8 cellular contexts compared by ENCODE assay signal in the genomic region with DNA sequence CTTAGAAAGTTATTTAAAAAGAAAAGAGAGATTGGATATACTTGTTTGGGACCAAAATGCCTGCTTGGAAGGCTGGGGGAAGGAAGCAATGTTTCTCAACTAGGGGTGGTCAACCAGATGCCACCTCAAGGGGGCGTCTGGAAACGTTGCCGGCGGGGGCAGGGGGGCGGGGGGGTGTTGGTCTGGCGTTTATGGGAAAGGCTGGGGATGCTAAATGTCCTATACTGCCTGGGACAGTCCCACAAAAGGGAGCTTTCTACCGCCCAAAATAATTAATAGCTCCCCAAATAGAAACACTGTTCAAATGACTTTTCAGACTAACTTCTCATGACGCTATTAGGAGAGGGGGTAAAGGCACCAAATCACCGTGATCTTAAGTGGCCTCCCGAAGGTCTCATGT. TPM values are rescaled to one million over a fixed set of nuclear protein-coding genes. Genes with fewer than 3 reads are reported as not detected.
A peak's percentile ranks its signal among the peaks of the same experiment; 100 is the strongest.
DNase-seq lines count a peak whose midpoint lies in the region; ATAC-seq and TF ChIP-seq lines count a peak whose summit lies in the region.

No MANE protein-coding gene starts in this region.

- H3K4me1 Mint-ChIP-seq in MCF 10A (ENCODE audit: insufficient read depth, unreplicated experiment): peaks cover 22% of the 10 kb centered on the region

- POLR2A ChIA-PET in MCF 10A (lab: Yijun Ruan, JAX): interaction anchor here (0.8 kb wide), 1 partner anchor 18 kb away, joined by 3 read pairs; no protein-coding TSS in a partner anchor
- POLR2A ChIA-PET in Panc1 (lab: Charles Lee): interaction anchor here (0.6 kb wide), 1 partner anchor 18 kb away, joined by 3 read pairs; no protein-coding TSS in a partner anchor

- TF ChIP-seq POLR2A in breast epithelium (IDR thresholded peaks at IDR 0.05): no peak
- no peak for TF ChIP-seq POLR2A in suprapubic skin (IDR thresholded peaks at IDR 0.05)
- TF ChIP-seq POLR2A in sigmoid colon (IDR thresholded peaks at IDR 0.05): no peak

- H3K4me3 ChIP-seq in breast epithelium (peak overlapping the region in 1 of 3 donors; percentile 97), Panc1 (ENCODE audit: low read depth in 2 of 2, low read length in 2 of 2) (peak overlapping the region; percentile 32 to 95; a peak in 3 of 4 replicates), epithelial cell of proximal tubule (ENCODE audit: low read depth, low read length) (peak overlapping the region; percentile 3), suprapubic skin (peak overlapping the region; percentile 18), sigmoid colon (peak overlapping the region in 2 of 4 donors; percentile 84 to 98)

- ATAC-seq in Panc1 (no peak), GM19467 (IDR thresholded peaks at IDR 0.05; ENCODE audit: unreplicated experiment) (no peak), HG03565 (IDR thresholded peaks at IDR 0.05; ENCODE audit: unreplicated experiment) (no peak)

- H3K27ac ChIP-seq in breast epithelium (no peak overlapping the region), Panc1 (ENCODE audit: low read length) (peak overlapping the region; percentile 44; the same call in 1 of the 2 replicates), suprapubic skin (no peak overlapping the region), sigmoid colon (no peak overlapping the region)

- H3K9me3 Mint-ChIP-seq in MCF 10A (ENCODE audit: unreplicated experiment): no peaks in the 10 kb centered on the region

- in situ Hi-C loops in Panc1 (cut with HindIII; ENCODE audit: low pct_unique_long_range_greater_than_20kb, low sequenced_read_pairs): no loop called here

- TF ChIP-seq CTCF in MCF 10A (IDR thresholded peaks at IDR 0.05; ENCODE audit: unreplicated experiment) (peak; percentile 25), breast epithelium (IDR thresholded peaks at IDR 0.05) (no peak), Panc1 (IDR thresholded peaks at IDR 0.05) (peak; percentile 80; the same call in 1 of the 2 replicates), epithelial cell of proximal tubule (conservative IDR thresholded peaks at IDR 0.05; ENCODE audit: low read depth, low read length) (peak; percentile 48), suprapubic skin (IDR thresholded peaks at IDR 0.05) (peak in 1 of 2 donors; percentile 10), sigmoid colon (IDR thresholded peaks at IDR 0.05) (peak in 1 of 4 experiments; percentile 13)

- H3K27me3 ChIP-seq in breast epithelium (no peaks in the 10 kb centered on the region), Panc1 (ENCODE audit: control insufficient read depth, insufficient read depth, low read length) (no peaks in the 10 kb centered on the region), suprapubic skin (no peaks in the 10 kb centered on the region), sigmoid colon (no peaks in the 10 kb centered on the region)

- 28% methylated on average over 10 of the region's 10 CpGs for WGBS in suprapubic skin
- WGBS in sigmoid colon, 2 donors: 29% methylated on average over 10 of the region's 10 CpGs

- CTCF ChIA-PET in MCF 10A (lab: Yijun Ruan, JAX): interaction anchor here (0.6 to 1.4 kb wide), 3 partner anchors 11 to 89 kb away, joined by 3 to 4 read pairs (median 3); partner anchors contain the start of gene FANCI
- CTCF ChIA-PET in Panc1 (lab: Charles Lee): no interaction called here

- H3K36me3 Mint-ChIP-seq in MCF 10A (ENCODE audit: insufficient read depth, unreplicated experiment): peaks cover 61% of the 10 kb centered on the region

- H3K4me1 ChIP-seq in breast epithelium (peaks cover 6 to 12% of the 10 kb centered on the region in 2 donors), Panc1 (ENCODE audit: control insufficient read depth, insufficient read depth, low read length) (peaks cover 32% of the 10 kb centered on the region), suprapubic skin (peaks cover 63% of the 10 kb centered on the region), sigmoid colon (peaks cover 0 to 58% (median 49%) of the 10 kb centered on the region in 4 donors)

- H3K9me3 ChIP-seq in breast epithelium: no peaks in the 10 kb centered on the region
- no peaks in the 10 kb centered on the region for H3K9me3 ChIP-seq in Panc1 (ENCODE audit: control insufficient read depth, insufficient read depth, low read depth, low read length)
- no peaks in the 10 kb centered on the region for H3K9me3 ChIP-seq in suprapubic skin
- H3K9me3 ChIP-seq in sigmoid colon: no peaks in the 10 kb centered on the region

- peak overlapping the region; percentile 17 for H3K4me3 Mint-ChIP-seq in MCF 10A (ENCODE audit: unreplicated experiment)

- TF ChIP-seq EP300 in suprapubic skin (IDR thresholded peaks at IDR 0.05) (no peak), sigmoid colon (IDR thresholded peaks at IDR 0.05) (no peak)

- no peaks in the 10 kb centered on the region for H3K27me3 Mint-ChIP-seq in MCF 10A (ENCODE audit: insufficient read depth, unreplicated experiment)

- H3K27ac Mint-ChIP-seq in MCF 10A (ENCODE audit: low read depth, unreplicated experiment): no peak overlapping the region

- peak; percentile 23 for DNase-seq in MCF 10A (ENCODE audit: unreplicated experiment)
- no peak for DNase-seq in breast epithelium (ENCODE audit: low spot score in 2 of 2)
- no peak for DNase-seq in Panc1 (ENCODE audit: low read depth, low spot score)
- no peak for DNase-seq in epithelial cell of proximal tubule (ENCODE audit: low read depth)
- DNase-seq in suprapubic skin (ENCODE audit: low spot score in 2 of 2): peak in 1 of 2 donors; percentile 25
- DNase-seq in sigmoid colon: no peak

- intact Hi-C loops in MCF 10A (cut with micrococcal nuclease) (no loop called here), breast epithelium (cut with DNase I; ENCODE audit: low total_unique reads) (loop anchor here (5.0 kb wide), 1 partner anchor 340 kb away; no protein-coding TSS in a partner anchor), Panc1 (cut with micrococcal nuclease; ENCODE audit: unreplicated experiment) (no loop called here), sigmoid colon (cut with DNase I) (loop anchor here (10.0 kb wide), 1 partner anchor 242 kb away; the partner anchor contains the start of gene TICRR)

- H3K36me3 ChIP-seq in breast epithelium: peaks cover 3% of the 10 kb centered on the region
- peaks cover 49% of the 10 kb centered on the region for H3K36me3 ChIP-seq in Panc1 (ENCODE audit: control insufficient read depth, insufficient read depth, low read length)
- H3K36me3 ChIP-seq in suprapubic skin: peaks cover 58% of the 10 kb centered on the region
- peaks cover 29 to 60% (median 48%) of the 10 kb centered on the region in 4 donors for H3K36me3 ChIP-seq in sigmoid colon

- no TSS peak for BruUV-seq in MCF 10A (replicated peaks; lab: Mats Ljungman, UMichigan)
- no TSS peak for BruUV-seq in Panc1 (replicated peaks; lab: Mats Ljungman, UMichigan)

RNA-seq across cellular contexts. Expression of gene POLG, which starts 2.2 kb away (rescaled TPM):
- total RNA-seq in MCF 10A (2022) (52.9 and 62.2 TPM in 2 replicates), breast epithelium (10 to 100 TPM; 50.6 to 59.6 (median 53.3) TPM), Panc1 (2021; ENCODE audit: unreplicated experiment) (95.2 TPM), epithelial cell of proximal tubule (84.6 and 85.9 TPM in 2 replicates), suprapubic skin (100 to 1,000 TPM in 2 of 4 donors, 10 to 100 TPM in 2; 78.7 to 131 (median 94.6) TPM), sigmoid colon (10 to 100 TPM; 37.7 to 43.4 (median 39.8) TPM)
- 84.2 TPM for polyA plus RNA-seq in Panc1 (2012; ENCODE audit: insufficient read length)
- 10 to 100 TPM; 25.2 to 43.2 (median 28.0) TPM for polyA plus RNA-seq in sigmoid colon

Comparison
In these comparisons a context has a peak if more than half of its experiments do, and no peak if none do; other contexts are left out.
1. CTCF ChIP-seq: peak in MCF 10A (single experiment), Panc1 (single experiment) and epithelial cell of proximal tubule (single experiment); none in breast epithelium (0 of 3).
2. intact Hi-C loops: an anchor here in breast epithelium (5.0 kb wide) and sigmoid colon (10.0 kb wide); none called in MCF 10A and Panc1.